Comparison of ENCODE assay signal across 1 cellular context in genomic region chr11:116471608-116472007, GRCh38.
A peak's percentile ranks its signal among the peaks of the same experiment; 100 is the strongest.
TF ChIP-seq lines count a peak whose summit lies in the region.

No MANE protein-coding gene starts in this region.

TF ChIP-seq in K562, 482 proteins besides CTCF, POLR2A, EP300 and RAD21:
- no peak for TF ChIP-seq CBFA2T3 (IDR thresholded peaks at IDR 0.05)
- no peak for TF ChIP-seq TAL1 (IDR thresholded peaks at IDR 0.05)
- TF ChIP-seq RCOR1 (IDR thresholded peaks at IDR 0.05; ENCODE audit: borderline replicate concordance in 1 of 2, low read depth in 2 of 2, low read length in 2 of 2) = no peak
- TF ChIP-seq, protein P1, sequence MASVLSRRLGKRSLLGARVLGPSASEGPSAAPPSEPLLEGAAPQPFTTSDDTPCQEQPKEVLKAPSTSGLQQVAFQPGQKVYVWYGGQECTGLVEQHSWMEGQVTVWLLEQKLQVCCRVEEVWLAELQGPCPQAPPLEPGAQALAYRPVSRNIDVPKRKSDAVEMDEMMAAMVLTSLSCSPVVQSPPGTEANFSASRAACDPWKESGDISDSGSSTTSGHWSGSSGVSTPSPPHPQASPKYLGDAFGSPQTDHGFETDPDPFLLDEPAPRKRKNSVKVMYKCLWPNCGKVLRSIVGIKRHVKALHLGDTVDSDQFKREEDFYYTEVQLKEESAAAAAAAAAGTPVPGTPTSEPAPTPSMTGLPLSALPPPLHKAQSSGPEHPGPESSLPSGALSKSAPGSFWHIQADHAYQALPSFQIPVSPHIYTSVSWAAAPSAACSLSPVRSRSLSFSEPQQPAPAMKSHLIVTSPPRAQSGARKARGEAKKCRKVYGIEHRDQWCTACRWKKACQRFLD (CRISPR knock-in tag; IDR thresholded peaks at IDR 0.05) = no peak
- no peak for TF ChIP-seq TAF7 (tag; IDR thresholded peaks at IDR 0.05)
- no peak for TF ChIP-seq SIN3A (IDR thresholded peaks at IDR 0.05; ENCODE audit: borderline replicate concordance in 2 of 2, control insufficient read depth in 1 of 2, low read depth in 2 of 2, low read length in 2 of 2)
- no peak for TF ChIP-seq RNF219 (CRISPR knock-in tag; IDR thresholded peaks at IDR 0.05)
- TF ChIP-seq ATF3 (IDR thresholded peaks at IDR 0.05) = peak; percentile 73
- TF ChIP-seq ATF3 (CRISPR knock-in tag; conservative IDR thresholded peaks at IDR 0.05) = no peak
- no peak for TF ChIP-seq ZNF707 (CRISPR knock-in tag; conservative IDR thresholded peaks at IDR 0.05)
- TF ChIP-seq ZNF316 (IDR thresholded peaks at IDR 0.05) = no peak; the same call in 1 of the 2 replicates
- no peak for TF ChIP-seq KDM5B (IDR thresholded peaks at IDR 0.05; ENCODE audit: insufficient replicate concordance, low read depth, low read length)
- peak; percentile 72 for TF ChIP-seq FOSL1 (tag; conservative IDR thresholded peaks at IDR 0.05)
- no peak for TF ChIP-seq PTBP1 (IDR thresholded peaks at IDR 0.05; ENCODE audit: low read depth, low read length)
- no peak for TF ChIP-seq E2F3 (CRISPR knock-in tag; IDR thresholded peaks at IDR 0.05)
- peak; percentile 38; the same call in 1 of the 2 replicates for TF ChIP-seq ATF7 (IDR thresholded peaks at IDR 0.05)
- TF ChIP-seq JUND (IDR thresholded peaks at IDR 0.05; ENCODE audit: borderline replicate concordance, low read depth, low read length) = peak; percentile 69
- no peak for TF ChIP-seq JUND (tag; IDR thresholded peaks at IDR 0.05; ENCODE audit: borderline replicate concordance, low read depth, low read length)
- TF ChIP-seq C11orf30 (IDR thresholded peaks at IDR 0.05; ENCODE audit: low read depth) = peak; percentile 22; the same call in 1 of the 2 replicates
- peak in 1 of 2 experiments; percentile 30; a peak in 1 of 4 replicates for TF ChIP-seq TRIM24 (IDR thresholded peaks at IDR 0.05)
- TF ChIP-seq ZNF212 (CRISPR knock-in tag; IDR thresholded peaks at IDR 0.05) = no peak
- no peak for TF ChIP-seq TCF3 (CRISPR knock-in tag; IDR thresholded peaks at IDR 0.05)
- TF ChIP-seq MTA3 (IDR thresholded peaks at IDR 0.05; ENCODE audit: borderline replicate concordance) = no peak
- TF ChIP-seq ZNF644 (tag; IDR thresholded peaks at IDR 0.05; ENCODE audit: low read depth) = no peak
- TF ChIP-seq HOXB6 (CRISPR knock-in tag; IDR thresholded peaks at IDR 0.05; ENCODE audit: borderline replicate concordance) = no peak
- no peak for TF ChIP-seq BRF2 (IDR thresholded peaks at IDR 0.05; ENCODE audit: borderline replicate concordance, insufficient read depth, insufficient read length)
- no peak for TF ChIP-seq PTRF (tag; IDR thresholded peaks at IDR 0.05)
- TF ChIP-seq MIER1 (IDR thresholded peaks at IDR 0.05; ENCODE audit: low read depth) = no peak
- no peak for TF ChIP-seq ZNF717 (CRISPR knock-in tag; IDR thresholded peaks at IDR 0.05)
- no peak for TF ChIP-seq CEBPG (CRISPR knock-in tag; IDR thresholded peaks at IDR 0.05)
- peak in 1 of 2 experiments; percentile 76; a peak in 2 of 4 replicates for TF ChIP-seq CEBPG (tag; conservative IDR thresholded peaks at IDR 0.05 in 1 of 2, IDR thresholded peaks at IDR 0.05 in 1 of 2)
TF ChIP-seq in K562: peak in this region for 7.
